8 cellular contexts compared by ENCODE assay signal in genomic region chr21:25573409-25574206, GRCh38. TPM values are rescaled to one million over a fixed set of nuclear protein-coding genes. Genes with fewer than 3 reads are reported as not detected.
DNase-seq lines count a peak whose midpoint lies in the region; ATAC-seq, FAIRE-seq and TF ChIP-seq lines count a peak whose summit lies in the region.

No MANE protein-coding gene starts in this region.

- peak overlapping the region; percentile 80 for H3K27ac ChIP-seq in endothelial cell of umbilical vein (ENCODE audit: insufficient read depth, low read depth, low read length)

- H3K9me1 ChIP-seq in endothelial cell of umbilical vein (replicated peaks; ENCODE audit: control insufficient read depth, extremely low read depth, insufficient read depth, low read length), result no peaks in the 10 kb centered on the region

- TF ChIP-seq CTCF in AG09319 (IDR thresholded peaks at IDR 0.05; ENCODE audit: low read depth, low read length) (no peak; the same call in 1 of the 2 replicates), WI38 (IDR thresholded peaks at IDR 0.05; ENCODE audit: low read depth, low read length) (no peak), endothelial cell of umbilical vein (IDR thresholded peaks at IDR 0.05; ENCODE audit: extremely low read depth in 1 of 2, insufficient read depth in 1 of 2, low read depth in 1 of 2, low read length in 2 of 2) (no peak), GM10248 (IDR thresholded peaks at IDR 0.05; ENCODE audit: control extremely low read depth, extremely low read depth, low read depth, missing control alignments) (no peak)

- intact Hi-C loops in endothelial cell of umbilical vein (cut with micrococcal nuclease), result loop anchor here (2.0 kb wide), 1 partner anchor 33 kb away; the partner anchor contains the start of gene MRPL39

- peak overlapping the region; percentile 8; the same call in 1 of the 2 replicates for H3K4me3 ChIP-seq in WI38 (ENCODE audit: low read depth, low read length)
- peak overlapping the region in 1 of 3 experiments; percentile 34 for H3K4me3 ChIP-seq in endothelial cell of umbilical vein (replicated peaks in 1 of 3; ENCODE audit: insufficient read depth in 1 of 3, low read depth in 1 of 3, low read length in 3 of 3)

- peak; percentile 21 for ATAC-seq in GM18909 (IDR thresholded peaks at IDR 0.05; ENCODE audit: poor library complexity, unreplicated experiment)

- H3K4me2 ChIP-seq in endothelial cell of umbilical vein (ENCODE audit: insufficient read depth, low read length), result peak overlapping the region; percentile 71

- FAIRE-seq in endothelial cell of umbilical vein (lab: Jason Lieb, UNC), result peak; percentile 85

- H3K36me3 ChIP-seq in endothelial cell of umbilical vein (ENCODE audit: control insufficient read depth in 2 of 2, extremely low read depth in 1 of 2, insufficient read depth in 2 of 2, low read length in 2 of 2), result peaks cover 0 to 10% of the 10 kb centered on the region in 2 experiments

- no peaks in the 10 kb centered on the region for H3K27me3 ChIP-seq in endothelial cell of umbilical vein (ENCODE audit: control insufficient read depth in 2 of 2, insufficient read depth in 2 of 2, low read length in 2 of 2)

- peaks cover 43% of the 10 kb centered on the region for H3K79me2 ChIP-seq in endothelial cell of umbilical vein (ENCODE audit: control insufficient read depth, insufficient read depth, low read length)

- peak overlapping the region; percentile 29 for H3K9ac ChIP-seq in endothelial cell of umbilical vein (replicated peaks; ENCODE audit: extremely low read depth, insufficient read depth, low read length)

- no peaks in the 10 kb centered on the region for H3K9me3 ChIP-seq in endothelial cell of umbilical vein (replicated peaks; ENCODE audit: control insufficient read depth, insufficient read depth, low read length)

- H2AFZ ChIP-seq in endothelial cell of umbilical vein (ENCODE audit: low read depth, low read length), result no peak overlapping the region

- no peaks in the 10 kb centered on the region for H4K20me1 ChIP-seq in endothelial cell of umbilical vein (replicated peaks; ENCODE audit: control insufficient read depth, extremely low read depth, insufficient read depth, low read length)

- DNase-seq in AG09319 (ENCODE audit: extremely low read depth, low read depth) (peak; percentile 52), HUDEP-2 (lab: John Stamatoyannopoulos, UW; ENCODE audit: unreplicated experiment in 76 of 76) (peak in 41 of 76 experiments; percentile 12 to 80 (median 42)), endothelial cell of umbilical vein (ENCODE audit: low read depth, low spot score) (peak; percentile 86), NCI-H1105 treated with DMSO at 0.1 percent for 48 hours (lab: John Stamatoyannopoulos, UW) (no peak), GM10248 (ENCODE audit: extremely low spot score) (no peak)
- peak in 2 of 3 donors; percentile 62 to 68 for DNase-seq in stimulated activated CD4-positive, alpha-beta T cell treated with anti-CD3 and anti-CD28 coated beads, Interleukin-12 subunit alpha, Interleukin-12 subunit beta, amount 100 ng/mL, for 48 hours (ENCODE audit: low read depth in 2 of 3, low spot score in 1 of 3)

- dilution Hi-C loops in endothelial cell of umbilical vein (cut with MboI; ENCODE audit: extremely low pct_ligation_motif_present, low sequenced_read_pairs), result no loop called here

- no peak for TF ChIP-seq POLR2A in endothelial cell of umbilical vein (IDR thresholded peaks at IDR 0.05; ENCODE audit: low read depth, low read length)

- CTCF ChIA-PET in endothelial cell of umbilical vein (lab: Charles Lee), result interaction anchor here (0.9 to 2.6 kb wide), 5 partner anchors 9 to 20 kb away, joined by 4 to 9 read pairs (median 7); no protein-coding TSS in a partner anchor
- CTCF ChIA-PET in GM10248 (lab: Yijun Ruan, JAX), result interaction anchor here (0.7 to 1.9 kb wide), 7 partner anchors 8 to 152 kb away, joined by 3 to 4 read pairs (median 3); no protein-coding TSS in a partner anchor

- no TSS peak for BruUV-seq in endothelial cell of umbilical vein (replicated peaks; lab: Mats Ljungman, UMichigan)

- peaks cover 27% of the 10 kb centered on the region for H3K4me1 ChIP-seq in endothelial cell of umbilical vein (ENCODE audit: control insufficient read depth, extremely low read depth, insufficient read depth, low read length)

- POLR2A ChIA-PET in endothelial cell of umbilical vein (lab: Charles Lee), result no interaction called here
- POLR2A ChIA-PET in GM10248 (lab: Yijun Ruan, JAX), result interaction anchor here (0.7 to 0.9 kb wide), 3 partner anchors 10 to 177 kb away, joined by 3 to 14 read pairs (median 4); no protein-coding TSS in a partner anchor

TF ChIP-seq in endothelial cell of umbilical vein, 7 proteins besides CTCF, POLR2A, EP300 and RAD21:
- TF ChIP-seq JUN (IDR thresholded peaks at IDR 0.05; ENCODE audit: borderline replicate concordance, insufficient read depth, insufficient read length, low read depth) (peak; percentile 92), GATA2 (IDR thresholded peaks at IDR 0.05; ENCODE audit: insufficient read depth, insufficient read length, low read depth, low read length) (peak; percentile 86), EZH2 (IDR thresholded peaks at IDR 0.05; ENCODE audit: borderline replicate concordance, low read depth, low read length, severe bottlenecking) (no peak), FOS (IDR thresholded peaks at IDR 0.05; ENCODE audit: borderline replicate concordance, insufficient read depth, low read length) (peak; percentile 84), MYC (IDR thresholded peaks at IDR 0.05; ENCODE audit: low read depth, low read length) (no peak), MAX (IDR thresholded peaks at IDR 0.05; ENCODE audit: insufficient read depth, insufficient read length) (no peak), POLR2AphosphoS5 (IDR thresholded peaks at IDR 0.05; ENCODE audit: insufficient read depth, low read depth, low read length) (no peak)
TF ChIP-seq in endothelial cell of umbilical vein: peak in this region for 3.

RNA-seq across cellular contexts. Expression of gene MRPL39, which starts 33.7 kb away (rescaled TPM):
- 25.2 and 28.1 TPM in 2 replicates for total RNA-seq in endothelial cell of umbilical vein
- polyA plus RNA-seq in endothelial cell of umbilical vein, result 7.8 and 10.4 TPM in 2 replicates
- polyA plus RNA-seq in endothelial cell of umbilical vein (2011; cell fraction: cytosol; rRNA removed), result 18.7 and 21.0 TPM in 2 replicates
- polyA plus RNA-seq in endothelial cell of umbilical vein (2011; cell fraction: nucleus; rRNA removed), result 12.7 and 15.4 TPM in 2 replicates
- 34.0 and 51.4 TPM in 2 replicates for polyA plus RNA-seq in endothelial cell of umbilical vein (2012)
- polyA minus RNA-seq in endothelial cell of umbilical vein, result 10.0 and 11.1 TPM in 2 replicates
- polyA minus RNA-seq in endothelial cell of umbilical vein (2011; cell fraction: cytosol; rRNA and poly(A)+ RNA removed), result 20.0 TPM
- 6.5 and 7.1 TPM in 2 replicates for polyA minus RNA-seq in endothelial cell of umbilical vein (2011; cell fraction: nucleus; rRNA and poly(A)+ RNA removed)

Comparison
In these comparisons a context has a peak if more than half of its experiments do, and no peak if none do; other contexts are left out.
1. DNase-seq: peak in AG09319 (single experiment), HUDEP-2 (41 of 76), endothelial cell of umbilical vein (single experiment) and stimulated activated CD4-positive, alpha-beta T cell treated with anti-CD3 and anti-CD28 coated beads, Interleukin-12 subunit alpha, Interleukin-12 subunit beta, amount 100 ng/mL, for 48 hours (2 of 3); none in NCI-H1105 treated with DMSO at 0.1 percent for 48 hours (single experiment) and GM10248 (single experiment).